In the genomic region with DNA sequence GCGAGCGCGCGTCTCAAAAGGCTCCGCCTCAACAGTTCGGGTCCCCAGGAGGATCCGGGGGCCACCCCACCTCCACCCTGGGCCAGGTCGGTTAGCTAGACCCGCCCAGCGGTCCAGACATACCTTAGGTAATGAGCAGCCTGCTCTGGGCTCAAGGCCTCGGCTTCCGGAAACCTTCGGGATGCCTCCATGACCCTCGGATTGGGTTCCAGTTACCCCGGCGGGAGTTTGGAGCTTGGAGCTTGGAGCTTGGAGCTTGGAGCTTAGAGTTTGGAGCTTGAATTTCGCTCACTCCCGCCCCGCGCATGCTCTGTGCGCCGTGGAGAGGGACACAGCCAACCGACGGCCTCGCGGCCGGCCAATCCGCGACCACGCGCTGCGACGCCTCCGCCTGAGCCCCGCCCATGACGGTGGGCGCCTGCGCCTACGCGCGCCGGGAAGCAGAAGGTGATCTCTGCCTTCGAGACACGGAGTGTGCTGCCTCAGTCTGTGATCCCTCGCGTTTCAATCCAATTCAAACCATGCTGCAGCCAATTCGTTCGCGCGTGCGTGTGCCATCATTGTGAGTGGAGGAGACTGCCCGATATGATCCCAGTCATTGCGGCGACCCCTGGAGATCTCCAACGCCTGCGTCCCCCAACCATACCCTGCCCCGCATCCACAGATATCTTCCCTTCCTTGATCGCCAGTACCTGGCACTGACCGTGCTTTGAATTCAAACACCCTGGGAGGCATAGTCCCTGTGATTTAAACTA, we compare ENCODE assay signal across 1 cellular context.
TF ChIP-seq lines count a peak whose summit lies in the region.

A gene with protein sequence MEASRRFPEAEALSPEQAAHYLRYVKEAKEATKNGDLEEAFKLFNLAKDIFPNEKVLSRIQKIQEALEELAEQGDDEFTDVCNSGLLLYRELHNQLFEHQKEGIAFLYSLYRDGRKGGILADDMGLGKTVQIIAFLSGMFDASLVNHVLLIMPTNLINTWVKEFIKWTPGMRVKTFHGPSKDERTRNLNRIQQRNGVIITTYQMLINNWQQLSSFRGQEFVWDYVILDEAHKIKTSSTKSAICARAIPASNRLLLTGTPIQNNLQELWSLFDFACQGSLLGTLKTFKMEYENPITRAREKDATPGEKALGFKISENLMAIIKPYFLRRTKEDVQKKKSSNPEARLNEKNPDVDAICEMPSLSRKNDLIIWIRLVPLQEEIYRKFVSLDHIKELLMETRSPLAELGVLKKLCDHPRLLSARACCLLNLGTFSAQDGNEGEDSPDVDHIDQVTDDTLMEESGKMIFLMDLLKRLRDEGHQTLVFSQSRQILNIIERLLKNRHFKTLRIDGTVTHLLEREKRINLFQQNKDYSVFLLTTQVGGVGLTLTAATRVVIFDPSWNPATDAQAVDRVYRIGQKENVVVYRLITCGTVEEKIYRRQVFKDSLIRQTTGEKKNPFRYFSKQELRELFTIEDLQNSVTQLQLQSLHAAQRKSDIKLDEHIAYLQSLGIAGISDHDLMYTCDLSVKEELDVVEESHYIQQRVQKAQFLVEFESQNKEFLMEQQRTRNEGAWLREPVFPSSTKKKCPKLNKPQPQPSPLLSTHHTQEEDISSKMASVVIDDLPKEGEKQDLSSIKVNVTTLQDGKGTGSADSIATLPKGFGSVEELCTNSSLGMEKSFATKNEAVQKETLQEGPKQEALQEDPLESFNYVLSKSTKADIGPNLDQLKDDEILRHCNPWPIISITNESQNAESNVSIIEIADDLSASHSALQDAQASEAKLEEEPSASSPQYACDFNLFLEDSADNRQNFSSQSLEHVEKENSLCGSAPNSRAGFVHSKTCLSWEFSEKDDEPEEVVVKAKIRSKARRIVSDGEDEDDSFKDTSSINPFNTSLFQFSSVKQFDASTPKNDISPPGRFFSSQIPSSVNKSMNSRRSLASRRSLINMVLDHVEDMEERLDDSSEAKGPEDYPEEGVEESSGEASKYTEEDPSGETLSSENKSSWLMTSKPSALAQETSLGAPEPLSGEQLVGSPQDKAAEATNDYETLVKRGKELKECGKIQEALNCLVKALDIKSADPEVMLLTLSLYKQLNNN (minus strand): TSS at position 307 of the 755 bp plus-strand sequence. CDS start 116 bp downstream, at position 191.

TF ChIP-seq in GM23338, 12 proteins besides CTCF, POLR2A, EP300 and RAD21 (continued from another document):
- TF ChIP-seq, protein P1, sequence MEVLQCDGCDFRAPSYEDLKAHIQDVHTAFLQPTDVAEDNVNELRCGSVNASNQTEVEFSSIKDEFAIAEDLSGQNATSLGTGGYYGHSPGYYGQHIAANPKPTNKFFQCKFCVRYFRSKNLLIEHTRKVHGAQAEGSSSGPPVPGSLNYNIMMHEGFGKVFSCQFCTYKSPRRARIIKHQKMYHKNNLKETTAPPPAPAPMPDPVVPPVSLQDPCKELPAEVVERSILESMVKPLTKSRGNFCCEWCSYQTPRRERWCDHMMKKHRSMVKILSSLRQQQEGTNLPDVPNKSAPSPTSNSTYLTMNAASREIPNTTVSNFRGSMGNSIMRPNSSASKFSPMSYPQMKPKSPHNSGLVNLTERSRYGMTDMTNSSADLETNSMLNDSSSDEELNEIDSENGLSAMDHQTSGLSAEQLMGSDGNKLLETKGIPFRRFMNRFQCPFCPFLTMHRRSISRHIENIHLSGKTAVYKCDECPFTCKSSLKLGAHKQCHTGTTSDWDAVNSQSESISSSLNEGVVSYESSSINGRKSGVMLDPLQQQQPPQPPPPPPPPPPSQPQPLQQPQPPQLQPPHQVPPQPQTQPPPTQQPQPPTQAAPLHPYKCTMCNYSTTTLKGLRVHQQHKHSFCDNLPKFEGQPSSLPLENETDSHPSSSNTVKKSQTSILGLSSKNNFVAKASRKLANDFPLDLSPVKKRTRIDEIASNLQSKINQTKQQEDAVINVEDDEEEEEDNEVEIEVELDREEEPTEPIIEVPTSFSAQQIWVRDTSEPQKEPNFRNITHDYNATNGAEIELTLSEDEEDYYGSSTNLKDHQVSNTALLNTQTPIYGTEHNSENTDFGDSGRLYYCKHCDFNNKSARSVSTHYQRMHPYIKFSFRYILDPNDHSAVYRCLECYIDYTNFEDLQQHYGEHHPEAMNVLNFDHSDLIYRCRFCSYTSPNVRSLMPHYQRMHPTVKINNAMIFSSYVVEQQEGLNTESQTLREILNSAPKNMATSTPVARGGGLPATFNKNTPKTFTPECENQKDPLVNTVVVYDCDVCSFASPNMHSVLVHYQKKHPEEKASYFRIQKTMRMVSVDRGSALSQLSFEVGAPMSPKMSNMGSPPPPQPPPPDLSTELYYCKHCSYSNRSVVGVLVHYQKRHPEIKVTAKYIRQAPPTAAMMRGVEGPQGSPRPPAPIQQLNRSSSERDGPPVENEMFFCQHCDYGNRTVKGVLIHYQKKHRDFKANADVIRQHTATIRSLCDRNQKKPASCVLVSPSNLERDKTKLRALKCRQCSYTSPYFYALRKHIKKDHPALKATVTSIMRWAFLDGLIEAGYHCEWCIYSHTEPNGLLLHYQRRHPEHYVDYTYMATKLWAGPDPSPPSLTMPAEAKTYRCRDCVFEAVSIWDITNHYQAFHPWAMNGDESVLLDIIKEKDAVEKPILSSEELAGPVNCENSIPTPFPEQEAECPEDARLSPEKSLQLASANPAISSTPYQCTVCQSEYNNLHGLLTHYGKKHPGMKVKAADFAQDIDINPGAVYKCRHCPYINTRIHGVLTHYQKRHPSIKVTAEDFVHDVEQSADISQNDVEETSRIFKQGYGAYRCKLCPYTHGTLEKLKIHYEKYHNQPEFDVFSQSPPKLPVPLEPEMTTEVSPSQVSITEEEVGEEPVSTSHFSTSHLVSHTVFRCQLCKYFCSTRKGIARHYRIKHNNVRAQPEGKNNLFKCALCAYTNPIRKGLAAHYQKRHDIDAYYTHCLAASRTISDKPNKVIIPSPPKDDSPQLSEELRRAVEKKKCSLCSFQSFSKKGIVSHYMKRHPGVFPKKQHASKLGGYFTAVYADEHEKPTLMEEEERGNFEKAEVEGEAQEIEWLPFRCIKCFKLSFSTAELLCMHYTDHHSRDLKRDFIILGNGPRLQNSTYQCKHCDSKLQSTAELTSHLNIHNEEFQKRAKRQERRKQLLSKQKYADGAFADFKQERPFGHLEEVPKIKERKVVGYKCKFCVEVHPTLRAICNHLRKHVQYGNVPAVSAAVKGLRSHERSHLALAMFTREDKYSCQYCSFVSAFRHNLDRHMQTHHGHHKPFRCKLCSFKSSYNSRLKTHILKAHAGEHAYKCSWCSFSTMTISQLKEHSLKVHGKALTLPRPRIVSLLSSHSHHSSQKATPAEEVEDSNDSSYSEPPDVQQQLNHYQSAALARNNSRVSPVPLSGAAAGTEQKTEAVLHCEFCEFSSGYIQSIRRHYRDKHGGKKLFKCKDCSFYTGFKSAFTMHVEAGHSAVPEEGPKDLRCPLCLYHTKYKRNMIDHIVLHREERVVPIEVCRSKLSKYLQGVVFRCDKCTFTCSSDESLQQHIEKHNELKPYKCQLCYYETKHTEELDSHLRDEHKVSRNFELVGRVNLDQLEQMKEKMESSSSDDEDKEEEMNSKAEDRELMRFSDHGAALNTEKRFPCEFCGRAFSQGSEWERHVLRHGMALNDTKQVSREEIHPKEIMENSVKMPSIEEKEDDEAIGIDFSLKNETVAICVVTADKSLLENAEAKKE (CRISPR knock-in tag; IDR thresholded peaks at IDR 0.05) = no peak
- TF ChIP-seq, protein P2, sequence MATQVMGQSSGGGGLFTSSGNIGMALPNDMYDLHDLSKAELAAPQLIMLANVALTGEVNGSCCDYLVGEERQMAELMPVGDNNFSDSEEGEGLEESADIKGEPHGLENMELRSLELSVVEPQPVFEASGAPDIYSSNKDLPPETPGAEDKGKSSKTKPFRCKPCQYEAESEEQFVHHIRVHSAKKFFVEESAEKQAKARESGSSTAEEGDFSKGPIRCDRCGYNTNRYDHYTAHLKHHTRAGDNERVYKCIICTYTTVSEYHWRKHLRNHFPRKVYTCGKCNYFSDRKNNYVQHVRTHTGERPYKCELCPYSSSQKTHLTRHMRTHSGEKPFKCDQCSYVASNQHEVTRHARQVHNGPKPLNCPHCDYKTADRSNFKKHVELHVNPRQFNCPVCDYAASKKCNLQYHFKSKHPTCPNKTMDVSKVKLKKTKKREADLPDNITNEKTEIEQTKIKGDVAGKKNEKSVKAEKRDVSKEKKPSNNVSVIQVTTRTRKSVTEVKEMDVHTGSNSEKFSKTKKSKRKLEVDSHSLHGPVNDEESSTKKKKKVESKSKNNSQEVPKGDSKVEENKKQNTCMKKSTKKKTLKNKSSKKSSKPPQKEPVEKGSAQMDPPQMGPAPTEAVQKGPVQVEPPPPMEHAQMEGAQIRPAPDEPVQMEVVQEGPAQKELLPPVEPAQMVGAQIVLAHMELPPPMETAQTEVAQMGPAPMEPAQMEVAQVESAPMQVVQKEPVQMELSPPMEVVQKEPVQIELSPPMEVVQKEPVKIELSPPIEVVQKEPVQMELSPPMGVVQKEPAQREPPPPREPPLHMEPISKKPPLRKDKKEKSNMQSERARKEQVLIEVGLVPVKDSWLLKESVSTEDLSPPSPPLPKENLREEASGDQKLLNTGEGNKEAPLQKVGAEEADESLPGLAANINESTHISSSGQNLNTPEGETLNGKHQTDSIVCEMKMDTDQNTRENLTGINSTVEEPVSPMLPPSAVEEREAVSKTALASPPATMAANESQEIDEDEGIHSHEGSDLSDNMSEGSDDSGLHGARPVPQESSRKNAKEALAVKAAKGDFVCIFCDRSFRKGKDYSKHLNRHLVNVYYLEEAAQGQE (IDR thresholded peaks at IDR 0.05; ENCODE audit: unreplicated experiment) = no peak
